Comparison of ENCODE assay signal across 7 cellular contexts in genomic region chrX:13730523-13730922, GRCh38. TPM values are rescaled to one million over a fixed set of nuclear protein-coding genes. Genes with fewer than 3 reads are reported as not detected.
DNase-seq lines count a peak whose midpoint lies in the region; ATAC-seq, FAIRE-seq and TF ChIP-seq lines count a peak whose summit lies in the region.
"Not testable (repeated sequence)": the region's sequence is repeated elsewhere in the genome, so short reads cannot be mapped to it uniquely, and the experiment has no call there.

No MANE protein-coding gene starts in this region.

- not testable (repeated sequence) for H3K9me3 ChIP-seq in CD4-positive, alpha-beta T cell (ENCODE audit: control insufficient read depth, low read length); HEK293 (ENCODE audit: control insufficient read depth, insufficient read depth, low read depth, low read length); K562 (replicated peaks; ENCODE audit: control insufficient read depth, insufficient read depth, low read depth, low read length); body of pancreas

- not testable (repeated sequence) for ATAC-seq in CD4-positive, alpha-beta T cell (ENCODE audit: poor library complexity); activated T-helper 17 cell treated with anti-CD3 and anti-CD28 coated beads, Interleukin-2, amount 50 U/mL, for 72 hours (replicated peaks); K562; body of pancreas; natural killer cell

- H4K20me1 ChIP-seq in K562 (replicated peaks; ENCODE audit: control insufficient read depth, insufficient read depth, low read length) = not testable (repeated sequence)

- TF ChIP-seq RAD21 in K562 (CRISPR knock-in tag; conservative IDR thresholded peaks at IDR 0.05 in 1 of 2, IDR thresholded peaks at IDR 0.05 in 1 of 2) = not testable (repeated sequence)

- intact Hi-C loops in CD4-positive, alpha-beta T cell (cut with DNase I, micrococcal nuclease) = loop anchor here (5.0 to 10.0 kb wide), 4 partner anchors 33 to 1604 kb away; partner anchors contain the start of genes PIGA (in 1 of the 2) and TCEANC (in 1 of the 2)
- intact Hi-C loops in K562 (cut with micrococcal nuclease) = loop anchor here (5.0 kb wide), 1 partner anchor 33 kb away; no protein-coding TSS in a partner anchor
- intact Hi-C loops in body of pancreas (cut with DNase I); natural killer cell (cut with micrococcal nuclease): not testable (repeated sequence)

- not testable (repeated sequence) for H3K9ac ChIP-seq in K562 (ENCODE audit: insufficient read depth in 1 of 2, low read depth in 2 of 2, low read length in 2 of 2)

- TF ChIP-seq POLR2A in K562 (conservative IDR thresholded peaks at IDR 0.05); body of pancreas (IDR thresholded peaks at IDR 0.05): not testable (repeated sequence)

- POLR2A ChIA-PET in CD4-positive, alpha-beta T cell (lab: Charles Lee); HEK293 (lab: Yijun Ruan, JAX); K562 (lab: Yijun Ruan, JAX): not testable (repeated sequence)

- not testable (repeated sequence) for BruUV-seq in K562 (replicated peaks; lab: Mats Ljungman, UMichigan)

- H3K4me2 ChIP-seq in K562 (ENCODE audit: insufficient read depth, low read length) = not testable (repeated sequence)

- not testable (repeated sequence) for H3K27me3 Mint-ChIP-seq in CD4-positive, alpha-beta T cell; activated T-helper 17 cell treated with anti-CD3 and anti-CD28 coated beads, Interleukin-2, amount 50 U/mL, for 72 hours; immature natural killer cell (ENCODE audit: low read depth in 3 of 3); natural killer cell (ENCODE audit: low read depth in 2 of 2)

- H3K27ac ChIP-seq in CD4-positive, alpha-beta T cell (ENCODE audit: low read depth, low read length); HEK293 (ENCODE audit: extremely low read depth, low read depth, low read length); K562 (ENCODE audit: extremely low read depth, low read depth, low read length): not testable (repeated sequence)
- peak overlapping the region in 3 of 4 donors; percentile 72 to 97 (median 95) for H3K27ac ChIP-seq in body of pancreas

- not testable (repeated sequence) for DNase-seq in CD4-positive, alpha-beta T cell; K562 (ENCODE audit: extremely low read depth in 1 of 4, low spot score in 3 of 4); body of pancreas; immature natural killer cell; natural killer cell

- not testable (repeated sequence) for H3K9me1 ChIP-seq in K562 (ENCODE audit: control insufficient read depth, insufficient read depth, low read length)

- H3K4me1 ChIP-seq in HEK293 (ENCODE audit: control insufficient read depth, insufficient read depth, low read length) = not testable (repeated sequence)
- H3K4me1 ChIP-seq in K562 (replicated peaks in 1 of 2; ENCODE audit: control insufficient read depth in 2 of 2, insufficient read depth in 2 of 2, low read length in 2 of 2) (peaks cover 5 to 15% of the 10 kb centered on the region in 2 experiments; a peak in 4 of 5 replicates), body of pancreas (peaks cover 25% of the 10 kb centered on the region)

- peak overlapping the region; percentile 56 for H3K4me3 Mint-ChIP-seq in CD4-positive, alpha-beta T cell
- H3K4me3 Mint-ChIP-seq in activated T-helper 17 cell treated with anti-CD3 and anti-CD28 coated beads, Interleukin-2, amount 50 U/mL, for 72 hours = peak overlapping the region; percentile 30
- peak overlapping the region in 1 of 5 donors; percentile 4 for H3K4me3 Mint-ChIP-seq in immature natural killer cell
- H3K4me3 Mint-ChIP-seq in natural killer cell = not testable (repeated sequence)

- not testable (repeated sequence) for H3K9me3 Mint-ChIP-seq in CD4-positive, alpha-beta T cell; activated T-helper 17 cell treated with anti-CD3 and anti-CD28 coated beads, Interleukin-2, amount 50 U/mL, for 72 hours; immature natural killer cell; natural killer cell

- TF ChIP-seq EP300 in K562 (IDR thresholded peaks at IDR 0.05; ENCODE audit: low read length) = not testable (repeated sequence)

- not testable (repeated sequence) for H2AFZ ChIP-seq in K562 (ENCODE audit: low read depth, low read length)

- not testable (repeated sequence) for FAIRE-seq in K562 (lab: Jason Lieb, UNC)

- not testable (repeated sequence) for H3K4me3 ChIP-seq in HEK293 (ENCODE audit: low read depth, low read length); K562; body of pancreas

- H3K36me3 Mint-ChIP-seq in CD4-positive, alpha-beta T cell (ENCODE audit: low read depth) = peaks cover 86% of the 10 kb centered on the region
- peaks cover 96% of the 10 kb centered on the region for H3K36me3 Mint-ChIP-seq in activated T-helper 17 cell treated with anti-CD3 and anti-CD28 coated beads, Interleukin-2, amount 50 U/mL, for 72 hours (ENCODE audit: low read depth)
- peaks cover 10 to 35% (median 16%) of the 10 kb centered on the region in 3 donors for H3K36me3 Mint-ChIP-seq in immature natural killer cell
- not testable (repeated sequence) for H3K36me3 Mint-ChIP-seq in natural killer cell

- H3K27ac Mint-ChIP-seq in CD4-positive, alpha-beta T cell = peak overlapping the region; percentile 100
- not testable (repeated sequence) for H3K27ac Mint-ChIP-seq in activated T-helper 17 cell treated with anti-CD3 and anti-CD28 coated beads, Interleukin-2, amount 50 U/mL, for 72 hours
- H3K27ac Mint-ChIP-seq in immature natural killer cell (peak overlapping the region in 5 of 6 donors; percentile 41 to 99 (median 80)), natural killer cell (peak overlapping the region; percentile 44 to 53)

- no CpG with 5 or more reads among the region's 1 CpG for WGBS in K562 (ENCODE audit: insufficient coverage, low coverage, missing lambda C conversion rate)
- WGBS in body of pancreas, 2 donors = 93 to 100% methylated on average over 1 of the region's 1 CpG

- TF ChIP-seq CTCF in CD4-positive, alpha-beta T cell (IDR thresholded peaks at IDR 0.05); HEK293 (tag by site-specific recombination; IDR thresholded peaks at IDR 0.05); K562 (IDR thresholded peaks at IDR 0.05 in 2 of 3, conservative IDR thresholded peaks at IDR 0.05 in 1 of 3; ENCODE audit: insufficient read depth in 2 of 3, low read depth in 1 of 3, low read length in 3 of 3); body of pancreas (IDR thresholded peaks at IDR 0.05); natural killer cell (IDR thresholded peaks at IDR 0.05): not testable (repeated sequence)

- in situ Hi-C loops in K562 (cut with MboI) = not testable (repeated sequence)

- CTCF ChIA-PET in CD4-positive, alpha-beta T cell (lab: Charles Lee); HEK293 (lab: Yijun Ruan, JAX); K562 (lab: Yijun Ruan, JAX; ENCODE audit: low intra/inter-chr PET ratio): not testable (repeated sequence)

- H3K79me2 ChIP-seq in K562 (ENCODE audit: control insufficient read depth, insufficient read depth, low read length) = peaks cover 51% of the 10 kb centered on the region

- peaks cover 73% of the 10 kb centered on the region for H3K4me1 Mint-ChIP-seq in CD4-positive, alpha-beta T cell (ENCODE audit: low read depth)
- H3K4me1 Mint-ChIP-seq in activated T-helper 17 cell treated with anti-CD3 and anti-CD28 coated beads, Interleukin-2, amount 50 U/mL, for 72 hours = peaks cover 44% of the 10 kb centered on the region
- H3K4me1 Mint-ChIP-seq in immature natural killer cell (peaks cover 84 to 94% of the 10 kb centered on the region in 2 donors), natural killer cell (peaks cover 65 to 80% of the 10 kb centered on the region in 2 donors)

- H3K27me3 ChIP-seq in CD4-positive, alpha-beta T cell (ENCODE audit: control insufficient read depth, insufficient read depth, low read length); K562 (ENCODE audit: control insufficient read depth in 2 of 2, insufficient read depth in 2 of 2, low read length in 2 of 2); body of pancreas: not testable (repeated sequence)

- peaks cover 0 to 14% of the 10 kb centered on the region in 2 experiments; a peak in 2 of 3 replicates for H3K36me3 ChIP-seq in HEK293 (ENCODE audit: control insufficient read depth in 2 of 2, insufficient read depth in 1 of 2, low read length in 2 of 2)
- H3K36me3 ChIP-seq in K562 (ENCODE audit: control insufficient read depth, insufficient read depth, low read length) = peaks cover 22% of the 10 kb centered on the region; the same call in 1 of the 3 replicates
- H3K36me3 ChIP-seq in body of pancreas (replicated peaks in 1 of 2; ENCODE audit: insufficient read depth in 1 of 2, low read depth in 2 of 2) = not testable (repeated sequence)

RNA-seq across cellular contexts. Expression of gene TRAPPC2, which starts 3.9 kb away (rescaled TPM):
- 10 to 100 TPM; 21.4 to 22.3 TPM for total RNA-seq in CD4-positive, alpha-beta T cell
- 10 to 100 TPM; 21.1 to 23.4 TPM for total RNA-seq in activated T-helper 17 cell treated with anti-CD3 and anti-CD28 coated beads, Interleukin-2, amount 50 U/mL, for 72 hours
- total RNA-seq in K562 (2011; cell fraction: chromatin; rRNA removed; ENCODE audit: low replicate concordance) = 34.3 and 60.2 TPM in 2 replicates
- 23.8 and 24.1 TPM in 2 replicates for total RNA-seq in K562 (2011; cell fraction: nucleolus; rRNA removed)
- 38.8 and 60.5 TPM in 2 replicates for total RNA-seq in K562 (2011; cell fraction: nucleoplasm; rRNA removed)
- 10.3 and 15.3 TPM in 2 replicates for total RNA-seq in K562 (2014; rRNA removed)
- 26.1 and 31.1 TPM in 2 replicates for total RNA-seq in K562 (2014; rRNA removed; fragmentation: Illumina TruSeq; extraction: Trizol)
- 20.0 and 20.6 TPM in 2 replicates for total RNA-seq in K562 (2015; rRNA removed; fragmentation: Illumina TruSeq; extraction: Trizol)
- 15.6 and 18.6 TPM in 2 replicates for total RNA-seq in K562 (2021)
- 20.5 and 21.8 TPM in 2 replicates for polyA plus RNA-seq in K562 (2011; rRNA removed)
- polyA plus RNA-seq in K562 (2011; cell fraction: cytosol; rRNA removed) = 6.1 and 14.6 TPM in 2 replicates
- 17.4 and 17.5 TPM in 2 replicates for polyA plus RNA-seq in K562 (2011; cell fraction: nucleus; rRNA removed)
- polyA plus RNA-seq in K562 (2012) = 12.5 and 13.6 TPM in 2 replicates
- 13.1 and 13.7 TPM in 2 replicates for polyA plus RNA-seq in K562 (2014; fragmentation: Illumina TruSeq; extraction: Trizol)
- polyA plus RNA-seq in K562 (2014; fragmentation: Nextera tagmentation; extraction: Ambion mirVana) = 10 to 100 TPM; 18.0 to 30.6 TPM
- 15.8 and 15.9 TPM in 2 replicates for polyA plus RNA-seq in K562 (2014; rRNA removed)
- polyA minus RNA-seq in K562 (2011; rRNA and poly(A)+ RNA removed) = 13.3 and 17.2 TPM in 2 replicates
- 13.4 and 14.0 TPM in 2 replicates for polyA minus RNA-seq in K562 (2011; cell fraction: cytosol; rRNA and poly(A)+ RNA removed)
- 9.6 and 18.8 TPM in 2 replicates for polyA minus RNA-seq in K562 (2011; cell fraction: nucleus; rRNA and poly(A)+ RNA removed)
- 10 to 100 TPM; 14.5 to 28.5 TPM for total RNA-seq in body of pancreas
- 10 to 100 TPM; 48.8 to 60.1 (median 55.4) TPM for polyA plus RNA-seq in immature natural killer cell
- 10 to 100 TPM; 24.2 to 63.3 (median 42.4) TPM for total RNA-seq in natural killer cell

RNA-seq across cellular contexts. Expression of gene OFD1, which starts 4.0 kb away (rescaled TPM):
- 10 to 100 TPM; 59.1 to 60.0 TPM for total RNA-seq in CD4-positive, alpha-beta T cell
- 10 to 100 TPM; 27.8 to 61.7 TPM for total RNA-seq in activated T-helper 17 cell treated with anti-CD3 and anti-CD28 coated beads, Interleukin-2, amount 50 U/mL, for 72 hours
- total RNA-seq in K562 (2011; cell fraction: chromatin; rRNA removed; ENCODE audit: low replicate concordance) = 29.4 and 85.0 TPM in 2 replicates
- 26.2 and 28.7 TPM in 2 replicates for total RNA-seq in K562 (2011; cell fraction: nucleolus; rRNA removed)
- 27.1 and 29.2 TPM in 2 replicates for total RNA-seq in K562 (2011; cell fraction: nucleoplasm; rRNA removed)
- 20.9 and 24.7 TPM in 2 replicates for total RNA-seq in K562 (2014; rRNA removed)
- total RNA-seq in K562 (2014; rRNA removed; fragmentation: Illumina TruSeq; extraction: Trizol) = 33.3 and 38.8 TPM in 2 replicates
- total RNA-seq in K562 (2015; rRNA removed; fragmentation: Illumina TruSeq; extraction: Trizol) = 31.3 and 33.9 TPM in 2 replicates
- 26.0 and 26.1 TPM in 2 replicates for total RNA-seq in K562 (2021)
- 28.2 and 30.2 TPM in 2 replicates for polyA plus RNA-seq in K562 (2011; rRNA removed)
- polyA plus RNA-seq in K562 (2011; cell fraction: cytosol; rRNA removed) = 8.4 and 11.1 TPM in 2 replicates
- polyA plus RNA-seq in K562 (2011; cell fraction: nucleus; rRNA removed) = 75.5 and 89.4 TPM in 2 replicates
- 20.2 and 23.8 TPM in 2 replicates for polyA plus RNA-seq in K562 (2012)
- 23.4 and 30.1 TPM in 2 replicates for polyA plus RNA-seq in K562 (2014; fragmentation: Illumina TruSeq; extraction: Trizol)
- polyA plus RNA-seq in K562 (2014; fragmentation: Nextera tagmentation; extraction: Ambion mirVana) = 10 to 100 TPM; 22.0 to 49.1 TPM
- 27.7 and 39.2 TPM in 2 replicates for polyA plus RNA-seq in K562 (2014; rRNA removed)
- polyA minus RNA-seq in K562 (2011; rRNA and poly(A)+ RNA removed) = 18.3 and 22.4 TPM in 2 replicates
- 6.8 and 8.9 TPM in 2 replicates for polyA minus RNA-seq in K562 (2011; cell fraction: cytosol; rRNA and poly(A)+ RNA removed)
- polyA minus RNA-seq in K562 (2011; cell fraction: nucleus; rRNA and poly(A)+ RNA removed) = 45.1 and 70.2 TPM in 2 replicates
- 10 to 100 TPM; 27.5 to 36.6 TPM for total RNA-seq in body of pancreas
- polyA plus RNA-seq in immature natural killer cell = 10 to 100 TPM in 2 of 3 donors, 1 to 10 TPM in 1; 7.5 to 42.1 (median 22.6) TPM
- 10 to 100 TPM; 62.8 to 77.6 (median 74.9) TPM for total RNA-seq in natural killer cell

RNA-seq across cellular contexts. Expression of gene RAB9A, which starts 41.6 kb away (rescaled TPM):
- total RNA-seq in CD4-positive, alpha-beta T cell = 10 to 100 TPM; 21.4 to 25.2 TPM
- 10 to 100 TPM; 18.3 to 30.5 TPM for total RNA-seq in activated T-helper 17 cell treated with anti-CD3 and anti-CD28 coated beads, Interleukin-2, amount 50 U/mL, for 72 hours
- 5.0 and 12.8 TPM in 2 replicates for total RNA-seq in K562 (2011; cell fraction: chromatin; rRNA removed; ENCODE audit: low replicate concordance)
- 2.5 and 5.3 TPM in 2 replicates for total RNA-seq in K562 (2011; cell fraction: nucleolus; rRNA removed)
- total RNA-seq in K562 (2011; cell fraction: nucleoplasm; rRNA removed) = 6.5 and 10.2 TPM in 2 replicates
- total RNA-seq in K562 (2014; rRNA removed) (13.5 and 17.3 TPM in 2 replicates), K562 (2014; rRNA removed; fragmentation: Illumina TruSeq; extraction: Trizol) (19.0 and 19.7 TPM in 2 replicates), K562 (2015; rRNA removed; fragmentation: Illumina TruSeq; extraction: Trizol) (17.7 and 18.4 TPM in 2 replicates), K562 (2021) (17.8 and 18.3 TPM in 2 replicates), body of pancreas (10 to 100 TPM; 14.3 to 15.5 TPM), natural killer cell (10 to 100 TPM; 27.0 to 36.9 (median 32.9) TPM)
- polyA plus RNA-seq in K562 (2011; rRNA removed) (13.5 and 16.1 TPM in 2 replicates), K562 (2014; fragmentation: Illumina TruSeq; extraction: Trizol) (17.6 and 20.5 TPM in 2 replicates), K562 (2014; fragmentation: Nextera tagmentation; extraction: Ambion mirVana) (10 to 100 TPM; 14.8 to 15.5 TPM), K562 (2014; rRNA removed) (19.2 and 20.8 TPM in 2 replicates), immature natural killer cell (10 to 100 TPM; 45.8 to 70.2 (median 48.0) TPM)
- polyA plus RNA-seq in K562 (2011; cell fraction: cytosol; rRNA removed) = 6.9 and 12.9 TPM in 2 replicates
- 5.0 and 8.8 TPM in 2 replicates for polyA plus RNA-seq in K562 (2011; cell fraction: nucleus; rRNA removed)
- polyA plus RNA-seq in K562 (2012) = 13.8 and 15.4 TPM in 2 replicates
- 12.5 and 18.7 TPM in 2 replicates for polyA minus RNA-seq in K562 (2011; rRNA and poly(A)+ RNA removed)
- polyA minus RNA-seq in K562 (2011; cell fraction: cytosol; rRNA and poly(A)+ RNA removed) = 3.2 and 5.9 TPM in 2 replicates
- polyA minus RNA-seq in K562 (2011; cell fraction: nucleus; rRNA and poly(A)+ RNA removed) = 2.8 and 3.9 TPM in 2 replicates
